21 cellular contexts compared by ENCODE assay signal in genomic region chr9:132750668-132751067, GRCh38.
DNase-seq lines count a peak whose midpoint lies in the region; ATAC-seq, FAIRE-seq and TF ChIP-seq lines count a peak whose summit lies in the region.
"Had no signal": no experiment of that assay in that cellular context is flagged by ENCODE, and none has a peak within 500 bp of the region (broad histone marks: within the 10 kb centered on the region; RNA-seq: fewer than 3 reads in every experiment).

No MANE protein-coding gene starts in this region.

- no peaks in the 10 kb centered on the region for H3K9me3 ChIP-seq in kidney (ENCODE audit: control insufficient read depth in 1 of 2, low read length in 2 of 2)
- H3K9me3 ChIP-seq: BE2C, HAP-1 had no signal

- H3K9ac ChIP-seq in kidney (ENCODE audit: low read length in 2 of 2) = no peak overlapping the region
- H3K9ac ChIP-seq: GM23248 had no signal

- no peaks in the 10 kb centered on the region for H3K9me3 Mint-ChIP-seq in chondrocyte (ENCODE audit: low read depth)
- H3K9me3 Mint-ChIP-seq in activated T-helper 17 cell treated with anti-CD3 and anti-CD28 coated beads, Interleukin-2, amount 50 U/mL, for 72 hours = no peaks in the 10 kb centered on the region
- H3K9me3 Mint-ChIP-seq: CD8-positive, alpha-beta memory T cell had no signal

- peaks cover 19% of the 10 kb centered on the region for H3K27me3 Mint-ChIP-seq in chondrocyte (ENCODE audit: low read depth)
- peaks cover 17% of the 10 kb centered on the region for H3K27me3 Mint-ChIP-seq in activated T-helper 17 cell treated with anti-CD3 and anti-CD28 coated beads, Interleukin-2, amount 50 U/mL, for 72 hours

- TF ChIP-seq CTCF in chondrocyte (IDR thresholded peaks at IDR 0.05) (no peak), kidney (IDR thresholded peaks at IDR 0.05; ENCODE audit: borderline replicate concordance, extremely low read depth, insufficient read depth) (no peak)

- no peak for ATAC-seq in activated T-helper 17 cell treated with anti-CD3 and anti-CD28 coated beads, Interleukin-2, amount 50 U/mL, for 72 hours (replicated peaks)
- ATAC-seq: GM12878 had no signal

- H3K27ac ChIP-seq in kidney (ENCODE audit: low read depth in 2 of 2, low read length in 2 of 2) (no peak overlapping the region), caudate nucleus (ENCODE audit: low read depth, low read length) (no peak overlapping the region)
- H3K27ac ChIP-seq: GM23248 had no signal

- no peak overlapping the region for H3K4me3 Mint-ChIP-seq in chondrocyte (ENCODE audit: unreplicated experiment)
- no peak overlapping the region for H3K4me3 Mint-ChIP-seq in activated T-helper 17 cell treated with anti-CD3 and anti-CD28 coated beads, Interleukin-2, amount 50 U/mL, for 72 hours
- H3K4me3 Mint-ChIP-seq: CD4-positive, CD25-positive, alpha-beta regulatory T cell; CD8-positive, alpha-beta memory T cell had no signal

- no peak overlapping the region for H3K4me3 ChIP-seq in kidney (ENCODE audit: low read length in 2 of 2)
- H3K4me3 ChIP-seq: GM12878, GM23248, HAP-1 had no signal

- H3K4me1 Mint-ChIP-seq in chondrocyte (ENCODE audit: low read depth) = peaks cover 7% of the 10 kb centered on the region
- H3K4me1 Mint-ChIP-seq in activated T-helper 17 cell treated with anti-CD3 and anti-CD28 coated beads, Interleukin-2, amount 50 U/mL, for 72 hours = no peaks in the 10 kb centered on the region
- H3K4me1 Mint-ChIP-seq: CD4-positive, CD25-positive, alpha-beta regulatory T cell; CD8-positive, alpha-beta memory T cell had no signal

- H3K36me3 ChIP-seq in kidney (ENCODE audit: control insufficient read depth in 1 of 2, insufficient read depth in 2 of 2, low read length in 2 of 2) = no peaks in the 10 kb centered on the region
- H3K36me3 ChIP-seq: BE2C, HAP-1 had no signal

- H3K36me3 Mint-ChIP-seq in chondrocyte (ENCODE audit: low read depth) = no peaks in the 10 kb centered on the region
- H3K36me3 Mint-ChIP-seq in activated T-helper 17 cell treated with anti-CD3 and anti-CD28 coated beads, Interleukin-2, amount 50 U/mL, for 72 hours (ENCODE audit: low read depth) = no peaks in the 10 kb centered on the region
- H3K36me3 Mint-ChIP-seq: CD4-positive, CD25-positive, alpha-beta regulatory T cell; CD8-positive, alpha-beta memory T cell had no signal

- FAIRE-seq in kidney (lab: Jason Lieb, UNC) = no peak
- FAIRE-seq: GM12878, GM19239 had no signal

- no peak overlapping the region for H3K27ac Mint-ChIP-seq in chondrocyte (ENCODE audit: unreplicated experiment)
- H3K27ac Mint-ChIP-seq in activated T-helper 17 cell treated with anti-CD3 and anti-CD28 coated beads, Interleukin-2, amount 50 U/mL, for 72 hours = no peak overlapping the region
- H3K27ac Mint-ChIP-seq: CD4-positive, CD25-positive, alpha-beta regulatory T cell; CD8-positive, alpha-beta memory T cell had no signal

- H3K4me1 ChIP-seq in kidney (ENCODE audit: control insufficient read depth in 1 of 2, insufficient read depth in 1 of 2, low read depth in 1 of 2, low read length in 2 of 2) = no peaks in the 10 kb centered on the region
- H3K4me1 ChIP-seq: BE2C, HAP-1 had no signal

- intact Hi-C loops in kidney (cut with DNase I) (no loop called here), posterior vena cava (cut with DNase I) (no loop called here)

- DNase-seq in activated effector memory CD4-positive, alpha-beta T cell treated with anti-CD3 and anti-CD28 coated beads, Interleukin-2, amount 50 U/mL, for 16 hours = peak; percentile 16
- no peak for DNase-seq in activated effector memory CD4-positive, alpha-beta T cell treated with Interleukin-2 at 50 U/mL for 16 hours
- DNase-seq in chondrocyte (ENCODE audit: low spot score) (peak; percentile 30), kidney (peak; percentile 4), posterior vena cava (ENCODE audit: low spot score) (peak; percentile 36), caudate nucleus (lab: John Stamatoyannopoulos, UW) (no peak)
- no peak for DNase-seq in NK-92 treated with Interleukin-12 subunit alpha and Interleukin-12 subunit beta, amount 100 ng/mL, for 24 hours (lab: John Stamatoyannopoulos, UW)
- DNase-seq: BE2C; C1 segment of cervical spinal cord; CD4-positive, CD25-positive, alpha-beta regulatory T cell; CD8-positive, alpha-beta memory T cell; COR-L47; DMS 273 treated with DMSO at 0.1 percent for 48 hours; DMS53; DND-41; EL; GM23248 had no signal

Comparison
In these comparisons a context has a peak if more than half of its experiments do, and no peak if none do; other contexts are left out.
1. DNase-seq: peak in activated effector memory CD4-positive, alpha-beta T cell treated with anti-CD3 and anti-CD28 coated beads, Interleukin-2, amount 50 U/mL, for 16 hours (single experiment), chondrocyte (single experiment), kidney (single experiment) and posterior vena cava (single experiment); none in activated effector memory CD4-positive, alpha-beta T cell treated with Interleukin-2 at 50 U/mL for 16 hours (single experiment), NK-92 treated with Interleukin-12 subunit alpha and Interleukin-12 subunit beta, amount 100 ng/mL, for 24 hours (single experiment) and caudate nucleus (0 of 61).